Comparison of ENCODE assay signal across 16 cellular contexts in the genomic region with DNA sequence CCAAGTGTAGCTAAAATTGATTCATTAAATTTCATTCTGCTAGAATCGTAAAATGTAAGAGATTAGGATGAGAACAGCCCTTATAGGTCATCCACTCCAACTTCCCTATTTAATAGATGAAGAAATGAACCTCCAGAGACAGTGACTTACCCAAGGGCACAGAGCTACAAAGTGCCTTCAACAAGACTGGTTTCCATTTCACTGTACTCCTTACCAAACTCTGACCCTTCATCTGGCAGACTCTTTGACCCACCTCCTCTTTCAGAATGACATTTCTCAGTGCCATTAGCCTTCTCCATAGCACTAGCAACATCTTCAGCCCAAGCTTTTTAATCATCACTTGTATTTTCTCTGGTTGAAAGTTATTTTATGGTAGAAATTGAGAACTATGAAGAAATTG.
DNase-seq lines count a peak whose midpoint lies in the region; ATAC-seq and TF ChIP-seq lines count a peak whose summit lies in the region.
"Had no signal": no experiment of that assay in that cellular context is flagged by ENCODE, and none has a peak within 500 bp of the region (broad histone marks: within the 10 kb centered on the region; RNA-seq: fewer than 3 reads in every experiment).

No MANE protein-coding gene starts in this region.

- intact Hi-C loops in natural killer cell (cut with micrococcal nuclease) = no loop called here

- H3K79me2 ChIP-seq in GM23248 (ENCODE audit: insufficient read depth) = peaks cover 87% of the 10 kb centered on the region

- no peaks in the 10 kb centered on the region; the same call in 1 of the 2 replicates for H3K4me1 ChIP-seq in GM23248 (ENCODE audit: insufficient read depth)

- H3K9me2 ChIP-seq in GM23248 (ENCODE audit: insufficient read depth) = no peaks in the 10 kb centered on the region

- H3K27me3 ChIP-seq in GM23248 (replicated peaks; ENCODE audit: insufficient read depth) = no peaks in the 10 kb centered on the region
- H3K27me3 ChIP-seq: spleen had no signal

- H3F3A ChIP-seq in GM23248 (ENCODE audit: insufficient read depth) = peaks cover 70% of the 10 kb centered on the region

- TF ChIP-seq CTCF in natural killer cell (IDR thresholded peaks at IDR 0.05) = no peak

- H3K4me1 Mint-ChIP-seq in natural killer cell treated with Interleukin-12 subunit alpha and Interleukin-12 subunit beta and Interleukin-15 and Interleukin-18, amount 100 ng/mL, for 72 hours (ENCODE audit: low read depth in 2 of 2) = peaks cover 36 to 45% of the 10 kb centered on the region in 2 donors
- peaks cover 33 to 37% of the 10 kb centered on the region in 2 donors for H3K4me1 Mint-ChIP-seq in natural killer cell

- no peak overlapping the region for H3K9ac ChIP-seq in GM23248

- no peaks in the 10 kb centered on the region for H3K27me3 Mint-ChIP-seq in natural killer cell treated with Interleukin-12 subunit alpha and Interleukin-12 subunit beta and Interleukin-15 and Interleukin-18, amount 100 ng/mL, for 72 hours
- no peaks in the 10 kb centered on the region for H3K27me3 Mint-ChIP-seq in natural killer cell (ENCODE audit: low read depth in 2 of 2)
- H3K27me3 Mint-ChIP-seq: activated naive CD8-positive, alpha-beta T cell treated with anti-CD3 and anti-CD28 coated beads, Interleukin-2, amount 50 U/mL, for 24 hours had no signal

- peak; percentile 77 to 88 for ATAC-seq in natural killer cell treated with Interleukin-12 subunit alpha and Interleukin-12 subunit beta and Interleukin-15 and Interleukin-18, amount 100 ng/mL, for 72 hours
- ATAC-seq in natural killer cell = no peak
- peak; percentile 78 for ATAC-seq in HG03442 (IDR thresholded peaks at IDR 0.05; ENCODE audit: unreplicated experiment)
- ATAC-seq: activated naive CD8-positive, alpha-beta T cell treated with anti-CD3 and anti-CD28 coated beads, Interleukin-2, amount 50 U/mL, for 24 hours had no signal

- in situ Hi-C loops in GM23248 (cut with MboI) = no loop called here

- H4K20me1 ChIP-seq in GM23248 (ENCODE audit: insufficient read depth) = peaks cover 3% of the 10 kb centered on the region; the same call in 1 of the 2 replicates

- H3K9me3 Mint-ChIP-seq in natural killer cell treated with Interleukin-12 subunit alpha and Interleukin-12 subunit beta and Interleukin-15 and Interleukin-18, amount 100 ng/mL, for 72 hours = no peaks in the 10 kb centered on the region
- H3K9me3 Mint-ChIP-seq in natural killer cell = no peaks in the 10 kb centered on the region
- H3K9me3 Mint-ChIP-seq: activated naive CD8-positive, alpha-beta T cell treated with anti-CD3 and anti-CD28 coated beads, Interleukin-2, amount 50 U/mL, for 24 hours had no signal

- H3K9me3 ChIP-seq in GM23248 (ENCODE audit: low read depth) = no peaks in the 10 kb centered on the region
- H3K9me3 ChIP-seq: spleen had no signal

- DNase-seq in natural killer cell treated with Interleukin-12 subunit alpha and Interleukin-12 subunit beta and Interleukin-15 and Interleukin-18, amount 100 ng/mL, for 72 hours (ENCODE audit: low spot score) = no peak
- DNase-seq in natural killer cell (no peak), GM23248 (no peak), NCI-H1436 (lab: John Stamatoyannopoulos, UW) (no peak), inferior parietal cortex (ENCODE audit: extremely low spot score) (no peak), erythroblast (lab: John Stamatoyannopoulos, UW) (no peak), D341Med (ENCODE audit: low spot score) (no peak)
- DNase-seq: activated CD4-positive, alpha-beta T cell treated with anti-CD3 and anti-CD28 coated beads, Interleukin-2, amount 50 U/mL, for 48 hours; activated naive CD8-positive, alpha-beta T cell treated with anti-CD3 and anti-CD28 coated beads, Interleukin-2, amount 50 U/mL, for 24 hours; cortex of kidney; kidney; NCI-H510A; spleen; SW 1271 had no signal

- 69 to 74% methylated on average over 1 of the region's 1 CpG for WGBS in GM23248 (ENCODE audit: low coverage in 1 of 2, low lambda C conversion rate in 2 of 2, missing lambda C conversion rate in 2 of 2), 2 experiments

- no peak for TF ChIP-seq POLR2A in erythroblast (IDR thresholded peaks at IDR 0.05; ENCODE audit: low read length)

- H3K4me2 ChIP-seq in GM23248 (ENCODE audit: unreplicated experiment) = no peak overlapping the region

- no peak overlapping the region for H2AFZ ChIP-seq in GM23248

- H3K4me3 ChIP-seq in GM23248 = no peak overlapping the region
- H3K4me3 ChIP-seq: spleen had no signal

- H3K27ac ChIP-seq in GM23248 = 0 out of 2 replicates have a peak overlapping the region, but pooled peaks have one; percentile 12

- H3K36me3 ChIP-seq in GM23248 (ENCODE audit: low read depth) = peaks cover 64% of the 10 kb centered on the region

- H3K4me3 Mint-ChIP-seq in natural killer cell treated with Interleukin-12 subunit alpha and Interleukin-12 subunit beta and Interleukin-15 and Interleukin-18, amount 100 ng/mL, for 72 hours = peak overlapping the region; percentile 47
- no peak overlapping the region for H3K4me3 Mint-ChIP-seq in natural killer cell
- H3K4me3 Mint-ChIP-seq: activated naive CD8-positive, alpha-beta T cell treated with anti-CD3 and anti-CD28 coated beads, Interleukin-2, amount 50 U/mL, for 24 hours; neural crest cell had no signal

- H3K36me3 Mint-ChIP-seq in natural killer cell treated with Interleukin-12 subunit alpha and Interleukin-12 subunit beta and Interleukin-15 and Interleukin-18, amount 100 ng/mL, for 72 hours = peaks cover 18% of the 10 kb centered on the region
- no peaks in the 10 kb centered on the region for H3K36me3 Mint-ChIP-seq in natural killer cell

- peak overlapping the region; percentile 51 to 75 for H3K27ac Mint-ChIP-seq in natural killer cell treated with Interleukin-12 subunit alpha and Interleukin-12 subunit beta and Interleukin-15 and Interleukin-18, amount 100 ng/mL, for 72 hours
- H3K27ac Mint-ChIP-seq in natural killer cell = peak overlapping the region in 1 of 2 donors; percentile 49
- H3K27ac Mint-ChIP-seq: activated naive CD8-positive, alpha-beta T cell treated with anti-CD3 and anti-CD28 coated beads, Interleukin-2, amount 50 U/mL, for 24 hours had no signal

Comparison
In these comparisons a context has a peak if more than half of its experiments do, and no peak if none do; other contexts are left out.
1. ATAC-seq: peak in natural killer cell treated with Interleukin-12 subunit alpha and Interleukin-12 subunit beta and Interleukin-15 and Interleukin-18, amount 100 ng/mL, for 72 hours (2 of 2) and HG03442 (single experiment); none in natural killer cell (0 of 3).